ENCODE assay signal across 24 cellular contexts in genomic region chr6:41818271-41819054, GRCh38. TPM values are rescaled to one million over a fixed set of nuclear protein-coding genes. Genes with fewer than 3 reads are reported as not detected.
DNase-seq lines count a peak whose midpoint lies in the region; ATAC-seq, FAIRE-seq and TF ChIP-seq lines count a peak whose summit lies in the region.
"Had no signal": no experiment of that assay in that cellular context is flagged by ENCODE, and none has a peak within 500 bp of the region (broad histone marks: within the 10 kb centered on the region; RNA-seq: fewer than 3 reads in every experiment).

No MANE protein-coding gene starts in this region.

- POLR2A ChIA-PET in K562 (lab: Yijun Ruan, JAX): interaction anchor here (0.5 to 1.6 kb wide), 9 partner anchors 13 to 225 kb away, joined by 3 to 9 read pairs (median 3); partner anchors contain the start of gene TOMM6

- H3K9ac ChIP-seq in K562 (ENCODE audit: insufficient read depth in 1 of 2, low read depth in 2 of 2, low read length in 2 of 2) (peak overlapping the region in 1 of 2 experiments; percentile 44; a peak in 2 of 4 replicates), mesenchymal stem cell (ENCODE audit: low read length) (no peak overlapping the region), colonic mucosa (ENCODE audit: low read depth in 2 of 2, low read length in 2 of 2) (no peak overlapping the region)

- H4K20me1 ChIP-seq in K562 (replicated peaks; ENCODE audit: control insufficient read depth, insufficient read depth, low read length): no peaks in the 10 kb centered on the region

- H3K4me3 ChIP-seq in HL-60 (replicated peaks; ENCODE audit: insufficient read depth, low read length) (no peak overlapping the region), K562 (no peak overlapping the region), mesenchymal stem cell (ENCODE audit: insufficient read depth in 1 of 2, low read depth in 1 of 2, low read length in 2 of 2) (no peak overlapping the region), colonic mucosa (no peak overlapping the region)
- H3K4me3 ChIP-seq: MG63, SK-N-MC had no signal

- H3K36me3 Mint-ChIP-seq in HFFc6 (ENCODE audit: low read depth): no peaks in the 10 kb centered on the region
- H3K36me3 Mint-ChIP-seq: activated naive CD4-positive, alpha-beta T cell treated with anti-CD3 and anti-CD28 coated beads, Interleukin-2, amount 50 U/mL, for 72 hours had no signal

- 46% methylated on average over 4 of the region's 4 CpGs for WGBS in K562 (ENCODE audit: insufficient coverage, low coverage, missing lambda C conversion rate)
- WGBS in mesenchymal stem cell: 71% methylated on average over 2 of the region's 4 CpGs

- in situ Hi-C loops in K562 (cut with MboI): no loop called here

- peak; percentile 94 for ATAC-seq in K562
- ATAC-seq: activated naive CD4-positive, alpha-beta T cell treated with anti-CD3 and anti-CD28 coated beads, Interleukin-2, amount 50 U/mL, for 72 hours; HepG2 had no signal

- TF ChIP-seq POLR2A in K562 (conservative IDR thresholded peaks at IDR 0.05): no peak

- H2BK15ac ChIP-seq in mesenchymal stem cell (ENCODE audit: low read depth, poor library complexity, severe bottlenecking): no peak overlapping the region

- H4K8ac ChIP-seq in mesenchymal stem cell (ENCODE audit: low read length): no peak overlapping the region

- H3K27me3 ChIP-seq in HL-60 (ENCODE audit: insufficient read depth, poor library complexity, severe bottlenecking) (no peaks in the 10 kb centered on the region), K562 (ENCODE audit: control insufficient read depth in 2 of 2, insufficient read depth in 2 of 2, low read length in 2 of 2) (no peaks in the 10 kb centered on the region), mesenchymal stem cell (ENCODE audit: control insufficient read depth in 1 of 2, insufficient read depth in 1 of 2, low read length in 2 of 2) (no peaks in the 10 kb centered on the region), colonic mucosa (no peaks in the 10 kb centered on the region)
- H3K27me3 ChIP-seq: MG63 had no signal

- no peak overlapping the region for H3K4ac ChIP-seq in mesenchymal stem cell (ENCODE audit: low read depth in 1 of 2, low read length in 2 of 2)

- H2BK120ac ChIP-seq in mesenchymal stem cell (ENCODE audit: low read depth, low read length): no peak overlapping the region

- FAIRE-seq in K562 (lab: Jason Lieb, UNC): peak; percentile 87
- FAIRE-seq: HepG2 had no signal

- H3K9me1 ChIP-seq in K562 (ENCODE audit: control insufficient read depth, insufficient read depth, low read length): no peaks in the 10 kb centered on the region

- no peak overlapping the region for H4K91ac ChIP-seq in mesenchymal stem cell (ENCODE audit: low read length)

- BruUV-seq in K562 (replicated peaks; lab: Mats Ljungman, UMichigan): no TSS peak

- peak overlapping the region; percentile 79 for H2AFZ ChIP-seq in K562 (ENCODE audit: low read depth, low read length)
- no peak overlapping the region for H2AFZ ChIP-seq in mesenchymal stem cell (ENCODE audit: low read depth, low read length)

- H2BK12ac ChIP-seq in mesenchymal stem cell (ENCODE audit: low read length in 2 of 2): peak overlapping the region in 1 of 2 experiments; percentile 1

- H3K36me3 ChIP-seq in K562 (ENCODE audit: control insufficient read depth, insufficient read depth, low read length) (no peaks in the 10 kb centered on the region), mesenchymal stem cell (ENCODE audit: control insufficient read depth in 1 of 2, insufficient read depth in 2 of 2, low read depth in 1 of 2, low read length in 2 of 2) (no peaks in the 10 kb centered on the region), colonic mucosa (no peaks in the 10 kb centered on the region)
- H3K36me3 ChIP-seq: MG63 had no signal

- no peak for TF ChIP-seq CTCF in HL-60 (IDR thresholded peaks at IDR 0.05; ENCODE audit: insufficient read depth, low read length)
- peak in 1 of 3 experiments; percentile 24; a peak in 2 of 6 replicates for TF ChIP-seq CTCF in K562 (IDR thresholded peaks at IDR 0.05 in 2 of 3, conservative IDR thresholded peaks at IDR 0.05 in 1 of 3; ENCODE audit: insufficient read depth in 2 of 3, low read depth in 1 of 3, low read length in 3 of 3)
- TF ChIP-seq CTCF in colonic mucosa (IDR thresholded peaks at IDR 0.05): no peak
- TF ChIP-seq CTCF in HFFc6 (IDR thresholded peaks at IDR 0.05): no peak

- peak; percentile 11 to 22 for DNase-seq in HL-60 (ENCODE audit: low read depth in 1 of 2, low spot score in 1 of 2)
- DNase-seq in NCI-H524 (lab: John Stamatoyannopoulos, UW): peak; percentile 87 to 95
- DNase-seq in K562 (ENCODE audit: extremely low read depth in 1 of 4, low spot score in 3 of 4): peak; percentile 39 to 76 (median 60)
- DNase-seq in mesenchymal stem cell: peak; percentile 51
- DNase-seq in colonic mucosa: no peak
- DNase-seq in HFFc6: no peak
- DNase-seq in NCI-H345 (lab: John Stamatoyannopoulos, UW): no peak
- no peak for DNase-seq in activated CD8-positive, alpha-beta memory T cell treated with anti-CD3 and anti-CD28 coated beads, Interleukin-2, amount 50 U/mL, for 48 hours
- DNase-seq: activated CD8-positive, alpha-beta memory T cell treated with anti-CD3 and anti-CD28 coated beads for 24 hours; cortex of kidney; EL; GOT3; MG63; midbrain; NCI-H2081 treated with DMSO at 0.1 percent for 48 hours; NCI-H526; stimulated activated CD4-positive, alpha-beta T cell treated with anti-CD3 and anti-CD28 coated beads, Interleukin-4, amount 100 ng/mL, for 24 hours had no signal

- peaks cover 1% of the 10 kb centered on the region; the same call in 1 of the 2 replicates for H3K4me1 Mint-ChIP-seq in HFFc6 (ENCODE audit: low read depth)
- H3K4me1 Mint-ChIP-seq: B cell had no signal

- H2BK5ac ChIP-seq in mesenchymal stem cell (ENCODE audit: low read depth, low read length, poor library complexity, severe bottlenecking): no peak overlapping the region

- H3K23ac ChIP-seq in mesenchymal stem cell (ENCODE audit: low read length in 2 of 2): no peak overlapping the region

- intact Hi-C loops in K562 (cut with micrococcal nuclease): no loop called here
- intact Hi-C loops in colonic mucosa (cut with DNase I): no loop called here

- H3K4me1 ChIP-seq in K562 (replicated peaks in 1 of 2; ENCODE audit: control insufficient read depth in 2 of 2, insufficient read depth in 2 of 2, low read length in 2 of 2) (peaks cover 0 to 27% of the 10 kb centered on the region in 2 experiments; a peak in 4 of 5 replicates), mesenchymal stem cell (ENCODE audit: control insufficient read depth, insufficient read depth, low read depth, low read length) (no peaks in the 10 kb centered on the region), colonic mucosa (no peaks in the 10 kb centered on the region)

- H3K9me3 ChIP-seq in K562 (replicated peaks; ENCODE audit: control insufficient read depth, insufficient read depth, low read depth, low read length): no peaks in the 10 kb centered on the region
- H3K9me3 ChIP-seq in mesenchymal stem cell (ENCODE audit: control insufficient read depth, low read length): no peaks in the 10 kb centered on the region
- no peaks in the 10 kb centered on the region for H3K9me3 ChIP-seq in colonic mucosa
- H3K9me3 ChIP-seq: MG63 had no signal

- H3K27ac ChIP-seq in HL-60 (replicated peaks) (no peak overlapping the region), K562 (ENCODE audit: extremely low read depth, low read depth, low read length) (peak overlapping the region; percentile 78), mesenchymal stem cell (ENCODE audit: low read length, poor library complexity, severe bottlenecking) (no peak overlapping the region), colonic mucosa (no peak overlapping the region)
- H3K27ac ChIP-seq: epithelial cell of prostate, SK-N-MC had no signal

- peak overlapping the region; percentile 62 for H3K4me2 ChIP-seq in K562 (ENCODE audit: insufficient read depth, low read length)
- no peak overlapping the region for H3K4me2 ChIP-seq in mesenchymal stem cell (ENCODE audit: low read length, poor library complexity, severe bottlenecking)

- peaks cover 1% of the 10 kb centered on the region for H3K79me1 ChIP-seq in mesenchymal stem cell (replicated peaks; ENCODE audit: low read length, poor library complexity, severe bottlenecking)

- no peaks in the 10 kb centered on the region; the same call in 2 of the 3 replicates for H3K79me2 ChIP-seq in K562 (ENCODE audit: control insufficient read depth, insufficient read depth, low read length)

- TF ChIP-seq RAD21 in K562 (CRISPR knock-in tag; conservative IDR thresholded peaks at IDR 0.05 in 1 of 2, IDR thresholded peaks at IDR 0.05 in 1 of 2): peak in 1 of 2 experiments; percentile 13; a peak in 2 of 4 replicates

- H3K4me3 Mint-ChIP-seq in HFFc6: no peak overlapping the region
- H3K4me3 Mint-ChIP-seq: activated T-helper 1 cell treated with anti-CD3 and anti-CD28 coated beads, Interleukin-12 subunit alpha, Interleukin-12 subunit beta, Interleukin-2, Interleukin-4 antibody, amounts not matched to agents 30 ng/mL and 10 ng/mL and 1 ng/mL, durations not matched to agents 14 hours and 24 hours and 36 hours; B cell had no signal

- no peak overlapping the region for H3K14ac ChIP-seq in mesenchymal stem cell (ENCODE audit: low read length in 2 of 2)

- H3K27ac Mint-ChIP-seq in HFFc6: no peak overlapping the region
- H3K27ac Mint-ChIP-seq: activated naive CD4-positive, alpha-beta T cell treated with anti-CD3 and anti-CD28 coated beads, Interleukin-2, amount 50 U/mL, for 72 hours; activated T-helper 1 cell treated with anti-CD3 and anti-CD28 coated beads, Interleukin-12 subunit alpha, Interleukin-12 subunit beta, Interleukin-2, Interleukin-4 antibody, amounts not matched to agents 30 ng/mL and 10 ng/mL and 1 ng/mL, durations not matched to agents 14 hours and 24 hours and 36 hours; B cell had no signal

- peak; percentile 78 for TF ChIP-seq EP300 in K562 (IDR thresholded peaks at IDR 0.05; ENCODE audit: low read length)

- CTCF ChIA-PET in K562 (lab: Yijun Ruan, JAX; ENCODE audit: low intra/inter-chr PET ratio): no interaction called here

- no peak overlapping the region for H2AK5ac ChIP-seq in mesenchymal stem cell (ENCODE audit: low read length, severe bottlenecking)

- no peaks in the 10 kb centered on the region for H3K27me3 Mint-ChIP-seq in HFFc6 (ENCODE audit: insufficient read depth)
- H3K27me3 Mint-ChIP-seq: B cell had no signal

- no peaks in the 10 kb centered on the region for H3K9me3 Mint-ChIP-seq in HFFc6
- H3K9me3 Mint-ChIP-seq: activated naive CD4-positive, alpha-beta T cell treated with anti-CD3 and anti-CD28 coated beads, Interleukin-2, amount 50 U/mL, for 72 hours; activated T-helper 1 cell treated with anti-CD3 and anti-CD28 coated beads, Interleukin-12 subunit alpha, Interleukin-12 subunit beta, Interleukin-2, Interleukin-4 antibody, amounts not matched to agents 30 ng/mL and 10 ng/mL and 1 ng/mL, durations not matched to agents 14 hours and 24 hours and 36 hours had no signal

- peak overlapping the region in 1 of 2 experiments; percentile 11 for H3K18ac ChIP-seq in mesenchymal stem cell (ENCODE audit: low read depth in 1 of 2, low read length in 2 of 2)

RNA-seq across cellular contexts. Expression of gene TOMM6, which starts 31.0 kb away (rescaled TPM):
- 49.6 and 52.2 TPM in 2 replicates for total RNA-seq in K562 (2011; cell fraction: chromatin; rRNA removed; ENCODE audit: low replicate concordance)
- 78.5 and 85.9 TPM in 2 replicates for total RNA-seq in K562 (2011; cell fraction: nucleolus; rRNA removed)
- total RNA-seq in K562 (2011; cell fraction: nucleoplasm; rRNA removed): 108 and 156 TPM in 2 replicates
- total RNA-seq in K562 (2014; rRNA removed): 377 and 380 TPM in 2 replicates
- total RNA-seq in K562 (2014; rRNA removed; fragmentation: Illumina TruSeq; extraction: Trizol): 754 and 831 TPM in 2 replicates
- 736 and 780 TPM in 2 replicates for total RNA-seq in K562 (2015; rRNA removed; fragmentation: Illumina TruSeq; extraction: Trizol)
- 677 and 726 TPM in 2 replicates for total RNA-seq in K562 (2021)
- 955 and 1,065 TPM in 2 replicates for polyA plus RNA-seq in K562 (2011; rRNA removed)
- polyA plus RNA-seq in K562 (2011; cell fraction: cytosol; rRNA removed): 1,189 and 1,772 TPM in 2 replicates
- 229 and 402 TPM in 2 replicates for polyA plus RNA-seq in K562 (2011; cell fraction: nucleus; rRNA removed)
- polyA plus RNA-seq in K562 (2012): 464 and 1,133 TPM in 2 replicates
- 1,747 and 2,097 TPM in 2 replicates for polyA plus RNA-seq in K562 (2014; fragmentation: Illumina TruSeq; extraction: Trizol)
- polyA plus RNA-seq in K562 (2014; fragmentation: Nextera tagmentation; extraction: Ambion mirVana): 1,000 to 10,000 TPM; 1,746 to 1,760 TPM
- 1,029 and 1,276 TPM in 2 replicates for polyA plus RNA-seq in K562 (2014; rRNA removed)
- 270 and 271 TPM in 2 replicates for polyA minus RNA-seq in K562 (2011; rRNA and poly(A)+ RNA removed)
- polyA minus RNA-seq in K562 (2011; cell fraction: cytosol; rRNA and poly(A)+ RNA removed): 123 and 140 TPM in 2 replicates
- polyA minus RNA-seq in K562 (2011; cell fraction: nucleus; rRNA and poly(A)+ RNA removed): 28.3 and 62.3 TPM in 2 replicates
- 244 TPM for polyA plus RNA-seq in mesenchymal stem cell (2013, experiment 1 of 2)
- 241 TPM for polyA plus RNA-seq in mesenchymal stem cell (2013, experiment 2 of 2)
- 100 to 1,000 TPM; 109 to 200 TPM for total RNA-seq in colonic mucosa
- total RNA-seq in HFFc6 (2021; fragmentation: NEBNext Ultra II Directional; extraction: Animal tissue kit (Norgen Biotek cat#: 25700)): 100 to 1,000 TPM; 216 to 234 (median 228) TPM

RNA-seq across cellular contexts. Expression of gene PRICKLE4, which starts 37.9 kb away (rescaled TPM):
- total RNA-seq in K562 (2011; cell fraction: chromatin; rRNA removed; ENCODE audit: low replicate concordance): 6.0 and 13.5 TPM in 2 replicates
- total RNA-seq in K562 (2011; cell fraction: nucleolus; rRNA removed): 5.4 and 6.8 TPM in 2 replicates
- total RNA-seq in K562 (2011; cell fraction: nucleoplasm; rRNA removed): 4.6 and 6.0 TPM in 2 replicates
- 1.3 TPM in 1 of 2 replicates, not detected in the other for total RNA-seq in K562 (2014; rRNA removed)
- total RNA-seq in K562 (2014; rRNA removed; fragmentation: Illumina TruSeq; extraction: Trizol): not detected in 2 replicates
- total RNA-seq in K562 (2015; rRNA removed; fragmentation: Illumina TruSeq; extraction: Trizol): not detected in 2 replicates
- 0.20 and 0.87 TPM in 2 replicates for total RNA-seq in K562 (2021)
- polyA plus RNA-seq in K562 (2011; rRNA removed): 0.32 and 0.54 TPM in 2 replicates
- 0.07 and 0.19 TPM in 2 replicates for polyA plus RNA-seq in K562 (2011; cell fraction: cytosol; rRNA removed)
- polyA plus RNA-seq in K562 (2011; cell fraction: nucleus; rRNA removed): 12.6 and 13.9 TPM in 2 replicates
- 1.9 and 2.0 TPM in 2 replicates for polyA plus RNA-seq in K562 (2012)
- not detected in 2 replicates for polyA plus RNA-seq in K562 (2014; fragmentation: Illumina TruSeq; extraction: Trizol)
- polyA plus RNA-seq in K562 (2014; fragmentation: Nextera tagmentation; extraction: Ambion mirVana): not detected
- 0.27 and 1.7 TPM in 2 replicates for polyA plus RNA-seq in K562 (2014; rRNA removed)
- 0.56 TPM in 1 of 2 replicates, not detected in the other for polyA minus RNA-seq in K562 (2011; rRNA and poly(A)+ RNA removed)
- polyA minus RNA-seq in K562 (2011; cell fraction: cytosol; rRNA and poly(A)+ RNA removed): not detected in 2 replicates
- polyA minus RNA-seq in K562 (2011; cell fraction: nucleus; rRNA and poly(A)+ RNA removed): 3.9 and 7.4 TPM in 2 replicates
- polyA plus RNA-seq in mesenchymal stem cell (2013, experiment 1 of 2): 0.33 TPM
- polyA plus RNA-seq in mesenchymal stem cell (2013, experiment 2 of 2): 0.15 TPM
- total RNA-seq in colonic mucosa: 1 to 10 TPM; 1.8 to 4.8 TPM
- total RNA-seq in HFFc6 (2021; fragmentation: NEBNext Ultra II Directional; extraction: Animal tissue kit (Norgen Biotek cat#: 25700)): under 1 TPM in 3 of 6 experiments, not detected in 3; 0.30 to 0.68 (median 0.31) TPM
- total RNA-seq: activated T-helper 1 cell treated with anti-CD3 and anti-CD28 coated beads, Interleukin-12 subunit alpha, Interleukin-12 subunit beta, Interleukin-2, Interleukin-4 antibody, amounts not matched to agents 30 ng/mL and 10 ng/mL and 1 ng/mL, durations not matched to agents 14 hours and 24 hours and 36 hours; B cell; T-helper 2 cell treated with Interferon-gamma antibody and Interleukin-4, amounts not matched to agents 100 ng/mL and 5 ng/mL, for 36 hours had no signal

RNA-seq across cellular contexts. Expression of gene FRS3, which starts 38.8 kb away (rescaled TPM):
- 3.2 and 6.0 TPM in 2 replicates for total RNA-seq in K562 (2011; cell fraction: chromatin; rRNA removed; ENCODE audit: low replicate concordance)
- 4.7 and 5.5 TPM in 2 replicates for total RNA-seq in K562 (2011; cell fraction: nucleolus; rRNA removed)
- total RNA-seq in K562 (2011; cell fraction: nucleoplasm; rRNA removed): 3.2 and 3.7 TPM in 2 replicates
- total RNA-seq in K562 (2014; rRNA removed): 1.7 and 3.1 TPM in 2 replicates
- 0.45 and 1.0 TPM in 2 replicates for total RNA-seq in K562 (2014; rRNA removed; fragmentation: Illumina TruSeq; extraction: Trizol)
- 1.1 and 1.8 TPM in 2 replicates for total RNA-seq in K562 (2015; rRNA removed; fragmentation: Illumina TruSeq; extraction: Trizol)
- 3.1 and 3.3 TPM in 2 replicates for total RNA-seq in K562 (2021)
- 3.0 and 4.2 TPM in 2 replicates for polyA plus RNA-seq in K562 (2011; rRNA removed)
- 4.3 and 6.5 TPM in 2 replicates for polyA plus RNA-seq in K562 (2011; cell fraction: cytosol; rRNA removed)
- 8.1 and 10.8 TPM in 2 replicates for polyA plus RNA-seq in K562 (2011; cell fraction: nucleus; rRNA removed)
- polyA plus RNA-seq in K562 (2012): 1.5 and 4.5 TPM in 2 replicates
- polyA plus RNA-seq in K562 (2014; fragmentation: Illumina TruSeq; extraction: Trizol): 1.6 and 3.0 TPM in 2 replicates
- under 1 TPM; 0.03 to 0.06 TPM for polyA plus RNA-seq in K562 (2014; fragmentation: Nextera tagmentation; extraction: Ambion mirVana)
- polyA plus RNA-seq in K562 (2014; rRNA removed): 3.4 and 3.7 TPM in 2 replicates
- 0.84 and 0.95 TPM in 2 replicates for polyA minus RNA-seq in K562 (2011; rRNA and poly(A)+ RNA removed)
- 0.82 and 1.0 TPM in 2 replicates for polyA minus RNA-seq in K562 (2011; cell fraction: cytosol; rRNA and poly(A)+ RNA removed)
- 1.6 and 1.8 TPM in 2 replicates for polyA minus RNA-seq in K562 (2011; cell fraction: nucleus; rRNA and poly(A)+ RNA removed)
- 3.6 TPM for polyA plus RNA-seq in mesenchymal stem cell (2013, experiment 1 of 2)
- polyA plus RNA-seq in mesenchymal stem cell (2013, experiment 2 of 2): 2.9 TPM
- 1 to 10 TPM; 2.7 to 3.4 TPM for total RNA-seq in colonic mucosa
- 1 to 10 TPM; 2.5 to 3.4 (median 2.9) TPM for total RNA-seq in HFFc6 (2021; fragmentation: NEBNext Ultra II Directional; extraction: Animal tissue kit (Norgen Biotek cat#: 25700))

Comparison
In these comparisons a context has a peak if more than half of its experiments do, and no peak if none do; other contexts are left out.
1. DNase-seq: peak in HL-60 (2 of 2), NCI-H524 (2 of 2), K562 (4 of 4) and mesenchymal stem cell (single experiment); none in colonic mucosa (single experiment), HFFc6 (single experiment), NCI-H345 (single experiment) and activated CD8-positive, alpha-beta memory T cell treated with anti-CD3 and anti-CD28 coated beads, Interleukin-2, amount 50 U/mL, for 48 hours (single experiment).